Comparison of ENCODE assay signal across 19 cellular contexts in genomic region chr13:97848886-97849285, GRCh38.
"Had no signal": no experiment of that assay in that cellular context is flagged by ENCODE, and none has a peak within 500 bp of the region (broad histone marks: within the 10 kb centered on the region; RNA-seq: fewer than 3 reads in every experiment).

No MANE protein-coding gene starts in this region.

- H3K4me3 ChIP-seq: adrenal gland, breast epithelium, thyroid gland had no signal

- H3K27ac Mint-ChIP-seq: activated naive CD4-positive, alpha-beta T cell treated with anti-CD3 and anti-CD28 coated beads, Interleukin-2, amount 50 U/mL, for 24 hours; activated T-cell treated with anti-CD3 and anti-CD28 coated beads, Interleukin-2, amount 50 U/mL, for 72 hours; natural killer cell treated with Interleukin-12 subunit alpha and Interleukin-12 subunit beta and Interleukin-15 and Interleukin-18, amount 100 ng/mL, for 72 hours; T-helper 1 cell treated with Interleukin-12 subunit alpha and Interleukin-12 subunit beta and Interleukin-4 antibody, amounts not matched to agents 30 μg/mL and 1 μg/mL, for 36 hours had no signal

- H3K27me3 ChIP-seq: adrenal gland, breast epithelium, neutrophil, thyroid gland had no signal

- H3K36me3 Mint-ChIP-seq: activated naive CD4-positive, alpha-beta T cell treated with anti-CD3 and anti-CD28 coated beads, Interleukin-2, amount 50 U/mL, for 24 hours; natural killer cell treated with Interleukin-12 subunit alpha and Interleukin-12 subunit beta and Interleukin-15 and Interleukin-18, amount 100 ng/mL, for 72 hours had no signal

- H3K36me3 ChIP-seq: adrenal gland, breast epithelium, neutrophil, thyroid gland, WERI-Rb-1 had no signal

- H3K9me3 ChIP-seq: adrenal gland, breast epithelium, neutrophil, thyroid gland had no signal

- H2AFZ ChIP-seq: parathyroid adenoma had no signal

- H3K4me3 Mint-ChIP-seq: activated naive CD4-positive, alpha-beta T cell treated with anti-CD3 and anti-CD28 coated beads, Interleukin-2, amount 50 U/mL, for 24 hours; activated T-cell treated with anti-CD3 and anti-CD28 coated beads, Interleukin-2, amount 50 U/mL, for 72 hours; natural killer cell treated with Interleukin-12 subunit alpha and Interleukin-12 subunit beta and Interleukin-15 and Interleukin-18, amount 100 ng/mL, for 72 hours; T-helper 1 cell treated with Interleukin-12 subunit alpha and Interleukin-12 subunit beta and Interleukin-4 antibody, amounts not matched to agents 30 μg/mL and 1 μg/mL, for 36 hours had no signal

- H3K4me1 ChIP-seq: breast epithelium, parathyroid adenoma, thyroid gland had no signal

- DNase-seq: activated CD4-positive, alpha-beta T cell treated with anti-CD3 and anti-CD28 coated beads, Interleukin-2, amount 50 U/mL, for 4 hours; activated effector memory CD4-positive, alpha-beta T cell treated with anti-CD3 and anti-CD28 coated beads, Interleukin-2, amount 50 U/mL, for 16 hours; activated T-cell treated with anti-CD3 and anti-CD28 coated beads, Interleukin-2, amount 50 U/mL, for 72 hours; adrenal gland; cerebellar nuclear complex; effector CD8-positive, alpha-beta T cell; stimulated activated CD4-positive, alpha-beta T cell treated with anti-CD3 and anti-CD28 coated beads, Interleukin-12 subunit alpha, Interleukin-12 subunit beta, amount 100 ng/mL, for 4 hours; stimulated activated CD4-positive, alpha-beta T cell treated with anti-CD3 and anti-CD28 coated beads, Interleukin-1b, Interleukin-23, amount 100 ng/mL, for 48 hours; stimulated activated CD8-positive, alpha-beta memory T cell treated with anti-CD3 and anti-CD28 coated beads, Interleukin-4, amount 100 ng/mL, for 48 hours; stimulated activated naive CD4-positive, alpha-beta T cell; thyroid gland had no signal

- FAIRE-seq: keratinocyte had no signal

- H3K27ac ChIP-seq: adrenal gland, breast epithelium, neutrophil, parathyroid adenoma, thyroid gland, WERI-Rb-1 had no signal

- H3K79me2 ChIP-seq: parathyroid adenoma had no signal

- H3K9me3 Mint-ChIP-seq: activated naive CD4-positive, alpha-beta T cell treated with anti-CD3 and anti-CD28 coated beads, Interleukin-2, amount 50 U/mL, for 24 hours; natural killer cell treated with Interleukin-12 subunit alpha and Interleukin-12 subunit beta and Interleukin-15 and Interleukin-18, amount 100 ng/mL, for 72 hours; T-helper 1 cell treated with Interleukin-12 subunit alpha and Interleukin-12 subunit beta and Interleukin-4 antibody, amounts not matched to agents 30 μg/mL and 1 μg/mL, for 36 hours had no signal

- ATAC-seq: natural killer cell treated with Interleukin-12 subunit alpha and Interleukin-12 subunit beta and Interleukin-15 and Interleukin-18, amount 100 ng/mL, for 72 hours had no signal

- H3K4me1 Mint-ChIP-seq: activated naive CD4-positive, alpha-beta T cell treated with anti-CD3 and anti-CD28 coated beads, Interleukin-2, amount 50 U/mL, for 24 hours had no signal

- H3K9ac ChIP-seq: parathyroid adenoma had no signal
